Comparison of ENCODE assay signal across 28 cellular contexts in the genomic region with DNA sequence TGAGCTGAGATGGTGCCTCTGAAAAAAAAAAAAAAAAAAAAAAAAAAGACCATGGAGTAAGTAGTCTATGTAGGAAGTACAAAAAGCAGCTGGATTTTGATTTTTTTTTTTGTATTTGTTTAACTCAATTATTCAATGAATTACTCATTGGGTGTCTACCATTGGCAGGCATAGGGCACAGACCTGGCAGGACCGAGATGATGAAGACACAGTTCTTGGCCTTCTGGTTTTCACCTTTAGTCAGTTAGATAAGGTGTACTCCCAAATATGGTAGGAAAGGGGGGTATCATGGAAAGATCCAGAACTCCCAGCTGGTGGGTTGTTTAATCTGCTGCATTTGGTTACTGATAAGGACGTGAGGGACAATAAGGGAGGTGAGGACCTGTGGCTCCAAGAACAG.
DNase-seq lines count a peak whose midpoint lies in the region; ATAC-seq, FAIRE-seq and TF ChIP-seq lines count a peak whose summit lies in the region.
"Had no signal": no experiment of that assay in that cellular context is flagged by ENCODE, and none has a peak within 500 bp of the region (broad histone marks: within the 10 kb centered on the region; RNA-seq: fewer than 3 reads in every experiment).

No MANE protein-coding gene starts in this region.

- no peaks in the 10 kb centered on the region for H3K9me3 ChIP-seq in MG63
- H3K9me3 ChIP-seq: BE2C had no signal

- peak overlapping the region; percentile 20 for H3K27ac Mint-ChIP-seq in nephron progenitor cell
- H3K27ac Mint-ChIP-seq in glutamatergic neuron (ENCODE audit: unreplicated experiment), result no peak overlapping the region
- H3K27ac Mint-ChIP-seq: CD14-positive monocyte; CD4-positive, alpha-beta memory T cell; CD4-positive, CD25-positive, alpha-beta regulatory T cell had no signal

- H3K27me3 ChIP-seq in MG63 (no peaks in the 10 kb centered on the region), bronchial epithelial cell (ENCODE audit: control insufficient read depth, insufficient read depth, low read length) (no peaks in the 10 kb centered on the region), foreskin keratinocyte (no peaks in the 10 kb centered on the region)
- H3K27me3 ChIP-seq: BE2C, BLaER1 had no signal

- ATAC-seq in left lobe of liver, result peak; percentile 64
- no peak for ATAC-seq in foreskin keratinocyte
- ATAC-seq: GM12878 had no signal

- no peaks in the 10 kb centered on the region for H3K4me1 Mint-ChIP-seq in nephron progenitor cell
- H3K4me1 Mint-ChIP-seq in glutamatergic neuron (ENCODE audit: low read depth, unreplicated experiment), result peaks cover 14% of the 10 kb centered on the region
- H3K4me1 Mint-ChIP-seq: CD14-positive monocyte; CD4-positive, alpha-beta memory T cell; CD4-positive, CD25-positive, alpha-beta regulatory T cell; CD8-positive, alpha-beta memory T cell had no signal

- no peak overlapping the region for H3K27ac ChIP-seq in foreskin keratinocyte
- H3K27ac ChIP-seq: BLaER1 had no signal

- peaks cover 8% of the 10 kb centered on the region for H3K36me3 ChIP-seq in MG63
- H3K36me3 ChIP-seq in bronchial epithelial cell (ENCODE audit: control insufficient read depth, insufficient read depth, low read length), result no peaks in the 10 kb centered on the region
- H3K36me3 ChIP-seq: BE2C had no signal

- peaks cover 58% of the 10 kb centered on the region for H3K36me3 Mint-ChIP-seq in nephron progenitor cell (ENCODE audit: low read depth)
- peaks cover 25% of the 10 kb centered on the region for H3K36me3 Mint-ChIP-seq in glutamatergic neuron (ENCODE audit: unreplicated experiment)
- H3K36me3 Mint-ChIP-seq: CD14-positive monocyte; CD4-positive, alpha-beta memory T cell had no signal

- H3K27me3 Mint-ChIP-seq in nephron progenitor cell (ENCODE audit: low read depth, poor library complexity) (peaks cover 2% of the 10 kb centered on the region), glutamatergic neuron (ENCODE audit: unreplicated experiment) (peaks cover 11% of the 10 kb centered on the region)

- H3K9me3 Mint-ChIP-seq in nephron progenitor cell (peaks cover 25% of the 10 kb centered on the region), glutamatergic neuron (ENCODE audit: unreplicated experiment) (peaks cover 15% of the 10 kb centered on the region)

- no peak overlapping the region for H3K4me3 ChIP-seq in MG63
- no peak overlapping the region for H3K4me3 ChIP-seq in bronchial epithelial cell (ENCODE audit: low read depth, low read length)
- H3K4me3 ChIP-seq: BLaER1, GM12878 had no signal

- no peaks in the 10 kb centered on the region for H3K4me1 ChIP-seq in foreskin keratinocyte
- H3K4me1 ChIP-seq: BE2C had no signal

- peak; percentile 75 for FAIRE-seq in bronchial epithelial cell (lab: Jason Lieb, UNC)
- FAIRE-seq: A204.1, GM12878, GM12892, GM18507 had no signal

- H3K4me3 Mint-ChIP-seq in nephron progenitor cell (no peak overlapping the region), glutamatergic neuron (ENCODE audit: unreplicated experiment) (no peak overlapping the region)
- H3K4me3 Mint-ChIP-seq: CD14-positive monocyte; CD4-positive, alpha-beta memory T cell; CD4-positive, CD25-positive, alpha-beta regulatory T cell; CD8-positive, alpha-beta memory T cell had no signal

- TF ChIP-seq CTCF in bronchial epithelial cell (IDR thresholded peaks at IDR 0.05; ENCODE audit: insufficient read depth, low read length, severe bottlenecking) (no peak), nephron progenitor cell (IDR thresholded peaks at IDR 0.05) (no peak), foreskin keratinocyte (conservative IDR thresholded peaks at IDR 0.05) (no peak), glutamatergic neuron (IDR thresholded peaks at IDR 0.05; ENCODE audit: partially characterized antibody, unreplicated experiment) (no peak)

- DNase-seq in MG63 (peak; percentile 13), bronchial epithelial cell (ENCODE audit: low read depth) (no peak), left lobe of liver (ENCODE audit: low spot score) (no peak), nephron progenitor cell (no peak), foreskin keratinocyte (no peak), NCI-H748 (lab: John Stamatoyannopoulos, UW; ENCODE audit: unreplicated experiment) (no peak), glutamatergic neuron (no peak)
- DNase-seq: 8988T; ACHN; BE2C; C1 segment of cervical spinal cord; CD4-positive, alpha-beta memory T cell; CD4-positive, CD25-positive, alpha-beta regulatory T cell; CD8-positive, alpha-beta memory T cell; COR-L47; DMS 273 treated with DMSO at 0.1 percent for 48 hours; DMS153; DMS53; DMS79; DND-41; EL; GDM1 had no signal
